In the genomic region with DNA sequence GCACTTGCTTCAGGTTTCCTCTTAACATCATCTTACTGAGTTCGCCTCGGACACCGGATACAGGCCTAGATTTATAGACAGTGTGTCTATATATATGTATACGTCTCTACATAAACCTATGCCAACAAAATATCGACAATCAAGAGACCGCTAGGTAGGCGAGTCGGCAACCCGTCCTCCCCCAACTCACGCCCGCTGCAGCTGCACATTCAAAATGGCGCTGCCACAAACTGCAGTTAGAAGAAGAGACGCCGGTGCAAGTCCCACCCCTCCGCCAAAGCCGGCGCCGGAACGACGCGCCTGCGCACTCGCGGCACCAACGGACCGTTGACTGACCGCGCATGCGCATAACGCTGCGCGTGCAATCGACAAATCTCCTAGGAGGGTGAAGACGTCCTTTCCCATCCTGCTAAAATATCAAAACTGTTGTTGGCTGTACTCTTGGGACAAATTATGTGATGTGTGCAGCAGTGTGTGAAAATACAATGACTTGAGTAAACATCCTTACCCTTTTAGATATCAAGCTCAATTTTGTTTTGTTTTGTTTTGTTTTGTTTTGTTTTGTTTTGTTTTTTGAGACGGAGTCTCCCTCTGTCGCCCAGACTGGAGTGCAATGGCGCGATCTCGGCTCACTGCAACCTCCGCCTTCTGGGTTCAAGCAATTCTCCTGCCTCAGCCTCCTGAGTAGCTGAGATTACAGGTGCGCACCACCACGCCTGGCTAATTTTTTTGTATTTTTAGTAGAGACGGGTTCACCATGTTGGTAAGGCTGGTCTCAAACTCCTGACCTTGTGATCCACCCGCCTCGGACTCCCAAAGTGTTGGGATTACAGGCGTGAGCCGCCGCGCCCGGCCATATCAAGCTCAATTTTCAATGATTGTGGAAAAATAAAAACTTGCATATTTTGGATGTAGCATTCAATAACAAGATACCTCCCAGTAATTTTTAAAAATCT, we compare ENCODE assay signal across 8 cellular contexts. TPM values are rescaled to one million over a fixed set of nuclear protein-coding genes. Genes with fewer than 3 reads are reported as not detected.
A peak's percentile ranks its signal among the peaks of the same experiment; 100 is the strongest.
DNase-seq lines count a peak whose midpoint lies in the region; ATAC-seq, FAIRE-seq and TF ChIP-seq lines count a peak whose summit lies in the region.
"Not testable (repeated sequence)": the region's sequence is repeated elsewhere in the genome, so short reads cannot be mapped to it uniquely, and the experiment has no call there.

A gene with protein sequence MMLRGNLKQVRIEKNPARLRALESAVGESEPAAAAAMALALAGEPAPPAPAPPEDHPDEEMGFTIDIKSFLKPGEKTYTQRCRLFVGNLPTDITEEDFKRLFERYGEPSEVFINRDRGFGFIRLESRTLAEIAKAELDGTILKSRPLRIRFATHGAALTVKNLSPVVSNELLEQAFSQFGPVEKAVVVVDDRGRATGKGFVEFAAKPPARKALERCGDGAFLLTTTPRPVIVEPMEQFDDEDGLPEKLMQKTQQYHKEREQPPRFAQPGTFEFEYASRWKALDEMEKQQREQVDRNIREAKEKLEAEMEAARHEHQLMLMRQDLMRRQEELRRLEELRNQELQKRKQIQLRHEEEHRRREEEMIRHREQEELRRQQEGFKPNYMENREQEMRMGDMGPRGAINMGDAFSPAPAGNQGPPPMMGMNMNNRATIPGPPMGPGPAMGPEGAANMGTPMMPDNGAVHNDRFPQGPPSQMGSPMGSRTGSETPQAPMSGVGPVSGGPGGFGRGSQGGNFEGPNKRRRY (minus strand): TSS at position 219 of the 956 bp plus-strand sequence. CDS start 188 bp downstream, at position 31.

- peak within 1 kb of the TSS; percentile 96 for H3K27ac Mint-ChIP-seq in WTC11

- 18 to 19% (median 19%) methylated on average over 50 of the region's 50 CpGs for WGBS in small intestine, 3 donors

- H3K27me3 ChIP-seq in small intestine (ENCODE audit: control insufficient read depth in 2 of 2, insufficient read depth in 2 of 2, low read length in 2 of 2), result not testable (repeated sequence)

- not testable (repeated sequence) for H3K36me3 ChIP-seq in small intestine (ENCODE audit: control insufficient read depth in 2 of 2, insufficient read depth in 2 of 2, low read length in 2 of 2)

- peak; percentile 94 for ATAC-seq in GM18907 (IDR thresholded peaks at IDR 0.05; ENCODE audit: unreplicated experiment)
- peak; percentile 85 for ATAC-seq in HG03159 (IDR thresholded peaks at IDR 0.05; ENCODE audit: unreplicated experiment)
- ATAC-seq in WTC11, result peak; percentile 94

- H3K4me1 ChIP-seq in small intestine (ENCODE audit: control insufficient read depth in 2 of 2, insufficient read depth in 1 of 2, low read depth in 1 of 2, low read length in 1 of 2), result not testable (repeated sequence)

- H3K4me3 Mint-ChIP-seq in WTC11, result peak within 1 kb of the TSS; percentile 97

- peak; percentile 77 for FAIRE-seq in small intestine (lab: Jason Lieb, UNC)

- DNase-seq in ACHN, result peak; percentile 93
- peak; percentile 69 for DNase-seq in NCI-H226
- peak; percentile 94 for DNase-seq in WTC11 (ENCODE audit: low spot score)
- DNase-seq in cardiac fibroblast (ENCODE audit: low read depth in 2 of 2), result peak; percentile 95 to 96
- DNase-seq in iPS-NIHi11 (ENCODE audit: low spot score), result peak; percentile 96
- DNase-seq in small intestine, result peak; percentile 96

- H3K4me3 ChIP-seq in cardiac fibroblast (replicated peaks in 1 of 2; ENCODE audit: low read depth in 2 of 2, low read length in 2 of 2), result peak within 1 kb of the TSS; percentile 73 to 92
- H3K4me3 ChIP-seq in small intestine (ENCODE audit: low read depth in 1 of 2, low read length in 2 of 2), result peak within 1 kb of the TSS; percentile 95 to 97

- not testable (repeated sequence) for H3K27me3 Mint-ChIP-seq in WTC11 (ENCODE audit: low read depth)

- H3K9me3 ChIP-seq in small intestine (ENCODE audit: control insufficient read depth, low read depth), result not testable (repeated sequence)

- POLR2A ChIA-PET in WTC11 (lab: Charles Lee), result interaction anchor here (0.6 to 1.5 kb wide), 3 partner anchors 11 to 1415 kb away, joined by 3 to 5 read pairs (median 3); a partner anchor contains a TSS

- CTCF ChIA-PET in WTC11 (lab: Charles Lee), result interaction anchor here (1.5 kb wide), 1 partner anchor 35 kb away, joined by 3 read pairs; no protein-coding TSS in a partner anchor

- not testable (repeated sequence) for H3K4me1 Mint-ChIP-seq in WTC11

- not testable (repeated sequence) for H3K9me3 Mint-ChIP-seq in WTC11

- in situ Hi-C loops in ACHN (cut with HindIII; ENCODE audit: low pct_ligation_motif_present, low pct_unique_long_range_greater_than_20kb, low sequenced_read_pairs), result not testable (repeated sequence)

- peaks cover 13% of the 10 kb centered on the region for H3K36me3 Mint-ChIP-seq in WTC11

- TF ChIP-seq CTCF in WTC11 (IDR thresholded peaks at IDR 0.05); cardiac fibroblast (IDR thresholded peaks at IDR 0.05; ENCODE audit: low read depth, low read length): not testable (repeated sequence)

- H3K27ac ChIP-seq in small intestine (ENCODE audit: low read depth in 1 of 2, low read length in 1 of 2), result peak within 1 kb of the TSS; percentile 86 to 97

TF ChIP-seq in WTC11, 78 proteins besides CTCF, POLR2A, EP300 and RAD21:
- TF ChIP-seq FOXP1 (CRISPR knock-in tag; IDR thresholded peaks at IDR 0.05; ENCODE audit: borderline replicate concordance) (peak; percentile 58; the same call in 1 of the 2 replicates), MYBL2 (CRISPR knock-in tag; IDR thresholded peaks at IDR 0.05) (peak; percentile 90), CREM (CRISPR knock-in tag; IDR thresholded peaks at IDR 0.05) (peak; percentile 46; the same call in 1 of the 2 replicates), GTF2I (CRISPR knock-in tag; conservative IDR thresholded peaks at IDR 0.05) (0 out of 2 replicates have a peak, but pooled peaks have one; percentile 29)
- TF ChIP-seq, protein P1, sequence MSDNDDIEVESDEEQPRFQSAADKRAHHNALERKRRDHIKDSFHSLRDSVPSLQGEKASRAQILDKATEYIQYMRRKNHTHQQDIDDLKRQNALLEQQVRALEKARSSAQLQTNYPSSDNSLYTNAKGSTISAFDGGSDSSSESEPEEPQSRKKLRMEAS (CRISPR knock-in tag; IDR thresholded peaks at IDR 0.05), result peak; percentile 76; the same call in 1 of the 2 replicates

RNA-seq across cellular contexts. Expression of the gene that starts here (rescaled TPM):
- total RNA-seq in WTC11 (2021), result 67.5 to 101 TPM (median 99.2 TPM) in 3 replicates
- polyA plus RNA-seq in small intestine, result 10 to 100 TPM; 18.8 to 31.1 (median 30.5) TPM

Comparison
In these comparisons a context has a peak if more than half of its experiments do, and no peak if none do; other contexts are left out.
1. Peak in every context shown above with its lines: DNase-seq, ATAC-seq, H3K4me3 ChIP-seq and H3K27ac ChIP-seq.